8 cellular contexts compared by ENCODE assay signal in the genomic region with DNA sequence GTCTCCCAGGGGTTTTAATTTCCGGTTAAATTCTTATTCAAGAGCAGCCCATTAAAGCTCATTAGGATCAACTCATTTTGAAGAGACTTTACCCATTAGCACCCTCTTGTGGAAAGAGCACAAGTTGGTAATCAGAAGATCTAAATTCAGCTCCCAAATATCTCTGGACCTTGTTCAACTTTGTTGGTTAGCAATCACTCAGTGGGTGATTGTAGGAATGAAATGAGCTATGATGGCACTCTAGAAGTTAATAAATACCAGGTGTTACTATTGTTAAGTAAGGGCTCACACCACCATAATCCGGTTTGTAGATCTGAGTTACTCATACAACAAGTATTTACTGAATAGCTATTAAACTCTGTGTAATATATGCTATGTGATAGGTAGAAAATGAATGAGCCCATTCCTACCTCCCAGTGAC.
DNase-seq lines count a peak whose midpoint lies in the region; ATAC-seq and TF ChIP-seq lines count a peak whose summit lies in the region.

No MANE protein-coding gene starts in this region.

- TF ChIP-seq CTCF in AG09319 (IDR thresholded peaks at IDR 0.05; ENCODE audit: low read depth, low read length) (peak; percentile 68), GM12872 (IDR thresholded peaks at IDR 0.05; ENCODE audit: insufficient read depth, low read depth, low read length) (peak; percentile 70), astrocyte of the spinal cord (IDR thresholded peaks at IDR 0.05; ENCODE audit: low read depth, low read length) (peak; percentile 66)

- in situ Hi-C loops in astrocyte of the spinal cord (cut with HindIII; ENCODE audit: low sequenced_read_pairs), result no loop called here

- H3K4me3 ChIP-seq in astrocyte of the spinal cord (ENCODE audit: low read depth, low read length), result no peak overlapping the region

- ATAC-seq in GM21529 (IDR thresholded peaks at IDR 0.05; ENCODE audit: unreplicated experiment) (no peak), GM21786 (IDR thresholded peaks at IDR 0.05; ENCODE audit: unreplicated experiment) (no peak)

- DNase-seq in AG09319 (ENCODE audit: extremely low read depth, low read depth) (peak; percentile 84), NCI-H2171 treated with DMSO at 0.1 percent for 48 hours (lab: John Stamatoyannopoulos, UW) (peak; percentile 64), astrocyte of the spinal cord (ENCODE audit: low read depth, low spot score) (peak; percentile 75), iPS-NIHi11 (ENCODE audit: low spot score) (peak; percentile 46), stromal cell of bone marrow (ENCODE audit: low read depth) (peak; percentile 61)
